In genomic region chr1:221804303-221804702, GRCh38 we compare ENCODE assay signal across 22 cellular contexts.
"Had no signal": no experiment of that assay in that cellular context is flagged by ENCODE, and none has a peak within 500 bp of the region (broad histone marks: within the 10 kb centered on the region; RNA-seq: fewer than 3 reads in every experiment).

No MANE protein-coding gene starts in this region.

- H3K36me3 Mint-ChIP-seq: mesothelial cell of epicardium had no signal

- DNase-seq: dorsolateral prefrontal cortex; effector CD4-positive, alpha-beta T cell; left ventricle myocardium superior; mucosa of descending colon; naive B cell; right lobe of liver; small intestine; stimulated activated CD4-positive, alpha-beta T cell treated with anti-CD3 and anti-CD28 coated beads, Interleukin-15, amount 100 ng/mL, for 24 hours; stimulated activated CD4-positive, alpha-beta T cell treated with anti-CD3 and anti-CD28 coated beads, Interleukin-2, amount 100 ng/mL, for 48 hours; stimulated activated naive CD4-positive, alpha-beta T cell; stimulated activated naive CD8-positive, alpha-beta T cell treated with anti-CD3 and anti-CD28 coated beads, Interleukin-15, amount 100 ng/mL, for 72 hours; thyroid gland; trophoblast cell had no signal

- H3K4me3 Mint-ChIP-seq: memory B cell; mesothelial cell of epicardium; naive B cell; natural killer cell treated with Interleukin-12 subunit alpha and Interleukin-12 subunit beta and Interleukin-15 and Interleukin-18, amount 100 ng/mL, for 72 hours; neural crest cell; stimulated activated naive CD8-positive, alpha-beta T cell treated with anti-CD3 and anti-CD28 coated beads, Interleukin-15, amount 100 ng/mL, for 72 hours had no signal

- H2AFZ ChIP-seq: parathyroid adenoma had no signal

- H3K9me3 ChIP-seq: mucosa of descending colon, neutrophil, right lobe of liver, thyroid gland, vagina had no signal

- H3K27me3 Mint-ChIP-seq: memory B cell; naive B cell; natural killer cell treated with Interleukin-12 subunit alpha and Interleukin-12 subunit beta and Interleukin-15 and Interleukin-18, amount 100 ng/mL, for 72 hours; progenitor cell of endocrine pancreas; stimulated activated naive CD8-positive, alpha-beta T cell treated with anti-CD3 and anti-CD28 coated beads, Interleukin-15, amount 100 ng/mL, for 72 hours had no signal

- H3K4me1 Mint-ChIP-seq: neural crest cell had no signal

- ATAC-seq: left ventricle myocardium superior; mucosa of descending colon; natural killer cell treated with Interleukin-12 subunit alpha and Interleukin-12 subunit beta and Interleukin-15 and Interleukin-18, amount 100 ng/mL, for 72 hours; right lobe of liver; stimulated activated naive CD8-positive, alpha-beta T cell treated with anti-CD3 and anti-CD28 coated beads, Interleukin-15, amount 100 ng/mL, for 72 hours had no signal

- H3K9ac ChIP-seq: parathyroid adenoma had no signal

- H3K4me3 ChIP-seq: dorsolateral prefrontal cortex, lung, mucosa of descending colon, right lobe of liver, thyroid gland, vagina had no signal

- H3K27ac Mint-ChIP-seq: memory B cell; mesothelial cell of epicardium; progenitor cell of endocrine pancreas; stimulated activated naive CD8-positive, alpha-beta T cell treated with anti-CD3 and anti-CD28 coated beads, Interleukin-15, amount 100 ng/mL, for 72 hours had no signal

- H3K4me1 ChIP-seq: parathyroid adenoma, right lobe of liver, thyroid gland, vagina had no signal

- H3K27me3 ChIP-seq: neutrophil, right lobe of liver, thyroid gland, vagina had no signal

- H3K27ac ChIP-seq: dorsolateral prefrontal cortex, neutrophil, parathyroid adenoma, right lobe of liver, thyroid gland, vagina had no signal

- H3K36me3 ChIP-seq: neutrophil, right lobe of liver, thyroid gland, vagina had no signal
